ENCODE assay signal across 31 cellular contexts in the genomic region with DNA sequence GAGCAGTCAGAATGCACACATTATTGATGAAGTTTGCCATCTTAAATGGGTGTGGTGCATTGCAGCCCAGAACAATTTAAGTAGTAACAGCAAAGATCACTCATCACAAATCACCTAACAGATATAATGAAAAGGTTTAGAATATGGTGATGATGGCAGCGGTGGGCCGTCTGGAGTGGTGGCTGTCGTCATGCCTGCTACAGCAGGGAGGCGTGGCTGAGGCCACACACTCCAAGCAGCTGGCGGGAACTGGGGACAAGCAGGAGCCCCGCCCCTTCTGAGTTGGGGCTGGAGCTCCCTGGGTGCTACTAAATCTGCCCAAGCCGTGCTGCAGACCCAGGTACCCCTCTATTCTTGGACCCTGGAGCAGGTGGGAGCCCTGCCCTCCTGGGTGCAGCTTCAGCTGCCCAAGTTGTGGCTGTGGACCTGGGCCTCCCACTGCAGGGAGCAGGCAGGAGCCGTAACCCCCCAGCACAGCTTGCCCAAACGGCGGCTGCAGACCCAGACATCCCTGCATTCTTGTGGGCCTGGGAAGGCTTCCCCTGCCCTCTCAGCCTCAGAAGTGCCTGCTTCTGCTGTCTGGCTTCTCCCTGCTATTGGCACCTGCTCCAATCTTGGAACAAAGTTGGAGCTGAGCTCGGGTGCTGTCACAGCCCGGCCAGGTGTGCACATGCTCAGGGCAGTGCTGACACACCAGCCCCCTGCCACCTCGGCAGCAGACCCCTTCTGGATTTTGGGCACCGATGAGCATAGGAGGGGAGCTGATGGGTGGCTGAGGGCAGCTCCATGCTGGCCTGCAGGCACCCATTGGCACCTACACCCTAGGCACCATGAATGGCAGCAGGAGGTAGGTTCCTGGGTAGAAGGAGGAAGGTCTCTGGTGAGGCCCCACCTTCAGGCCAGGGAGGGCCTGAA.
"Had no signal": no experiment of that assay in that cellular context is flagged by ENCODE, and none has a peak within 500 bp of the region (broad histone marks: within the 10 kb centered on the region; RNA-seq: fewer than 3 reads in every experiment).

No MANE protein-coding gene starts in this region.

- H3K27me3 Mint-ChIP-seq: activated CD8-positive, alpha-beta T cell treated with anti-CD3 and anti-CD28 coated beads for 36 hours; activated naive CD8-positive, alpha-beta T cell; central memory CD8-positive, alpha-beta T cell; stimulated activated naive B cell treated with anti-CD40 and anti-IgM and Interleukin-4, amounts not matched to agents 10 μg/mL and 1 μg/mL and 100 μg/mL, for 72 hours had no signal

- H3K4me1 Mint-ChIP-seq: central memory CD8-positive, alpha-beta T cell; nephron progenitor cell; stimulated activated naive B cell treated with anti-CD40 and anti-IgM and Interleukin-4, amounts not matched to agents 10 μg/mL and 1 μg/mL and 100 μg/mL, for 72 hours had no signal

- H3K9me3 ChIP-seq: gastrocnemius medialis, prostate gland, SK-N-SH, suprapubic skin, transverse colon had no signal

- H3K4me1 ChIP-seq: gastrocnemius medialis, lower lobe of right lung, prostate gland, suprapubic skin, transverse colon had no signal

- H3K27me3 ChIP-seq: gastrocnemius medialis, ovary, suprapubic skin, transverse colon had no signal

- H3K4me3 ChIP-seq: gastrocnemius medialis, lower lobe of right lung, ovary, prostate gland, smooth muscle cell, suprapubic skin, transverse colon had no signal

- H3K36me3 ChIP-seq: ovary, prostate gland, WERI-Rb-1 had no signal

- DNase-seq: activated CD4-positive, alpha-beta T cell treated with anti-CD3 and anti-CD28 coated beads, Interleukin-2, amount 50 U/mL, for 1 hour; activated CD4-positive, CD25-positive, alpha-beta regulatory T cell treated with anti-CD3 and anti-CD28 coated beads, Interleukin-2, amount 50 U/mL, for 72 hours; activated CD8-positive, alpha-beta T cell treated with anti-CD3 and anti-CD28 coated beads for 36 hours; activated effector memory CD4-positive, alpha-beta T cell treated with Interleukin-2 at 50 U/mL for 16 hours; activated naive CD4-positive, alpha-beta T cell treated with Interleukin-2 at 50 U/mL for 16 hours; activated T-cell treated with anti-CD3 and anti-CD28 coated beads for 4 hours; anterior cingulate cortex; dermis blood vessel endothelial cell; effector CD4-positive, alpha-beta T cell; gastrocnemius medialis; hippocampal formation; lower lobe of right lung; mesendoderm; nephron progenitor cell; ovary; retina; SK-N-SH; stimulated activated CD4-positive, alpha-beta T cell treated with anti-CD3 and anti-CD28 coated beads, Interleukin-1b, Interleukin-23, amount 100 ng/mL, for 48 hours; stimulated activated CD4-positive, alpha-beta T cell treated with anti-CD3 and anti-CD28 coated beads, Interleukin-4, amount 100 ng/mL, for 4 hours; stimulated activated CD8-positive, alpha-beta memory T cell treated with anti-CD3 and anti-CD28 coated beads, Interleukin-4, amount 100 ng/mL, for 48 hours; stimulated activated naive B cell treated with anti-CD40 and anti-IgM and Interleukin-4, amounts not matched to agents 10 μg/mL and 1 μg/mL and 100 μg/mL, for 72 hours; SW 1271; T-helper 9 cell; transverse colon; WERI-Rb-1 had no signal

- ATAC-seq: activated CD8-positive, alpha-beta T cell treated with anti-CD3 and anti-CD28 coated beads for 36 hours; gastrocnemius medialis; stimulated activated naive B cell treated with anti-CD40 and anti-IgM and Interleukin-4, amounts not matched to agents 10 μg/mL and 1 μg/mL and 100 μg/mL, for 72 hours had no signal

- H3K27ac ChIP-seq: gastrocnemius medialis, lower lobe of right lung, ovary, prostate gland, suprapubic skin, transverse colon, WERI-Rb-1 had no signal

- H3K9me3 Mint-ChIP-seq: activated CD8-positive, alpha-beta T cell treated with anti-CD3 and anti-CD28 coated beads for 36 hours; central memory CD8-positive, alpha-beta T cell had no signal

- H3K4me3 Mint-ChIP-seq: activated CD8-positive, alpha-beta T cell treated with anti-CD3 and anti-CD28 coated beads for 36 hours; activated naive CD8-positive, alpha-beta T cell; central memory CD8-positive, alpha-beta T cell; nephron progenitor cell; stimulated activated naive B cell treated with anti-CD40 and anti-IgM and Interleukin-4, amounts not matched to agents 10 μg/mL and 1 μg/mL and 100 μg/mL, for 72 hours; T-helper 1 cell treated with Interleukin-12 subunit alpha and Interleukin-12 subunit beta and Interleukin-4 antibody, amounts not matched to agents 30 μg/mL and 1 μg/mL, for 36 hours had no signal

- H3K27ac Mint-ChIP-seq: activated CD8-positive, alpha-beta T cell treated with anti-CD3 and anti-CD28 coated beads for 36 hours; activated naive CD8-positive, alpha-beta T cell; nephron progenitor cell; stimulated activated naive B cell treated with anti-CD40 and anti-IgM and Interleukin-4, amounts not matched to agents 10 μg/mL and 1 μg/mL and 100 μg/mL, for 72 hours; T-helper 1 cell treated with Interleukin-12 subunit alpha and Interleukin-12 subunit beta and Interleukin-4 antibody, amounts not matched to agents 30 μg/mL and 1 μg/mL, for 36 hours had no signal
